8 cellular contexts compared by ENCODE assay signal in the genomic region with DNA sequence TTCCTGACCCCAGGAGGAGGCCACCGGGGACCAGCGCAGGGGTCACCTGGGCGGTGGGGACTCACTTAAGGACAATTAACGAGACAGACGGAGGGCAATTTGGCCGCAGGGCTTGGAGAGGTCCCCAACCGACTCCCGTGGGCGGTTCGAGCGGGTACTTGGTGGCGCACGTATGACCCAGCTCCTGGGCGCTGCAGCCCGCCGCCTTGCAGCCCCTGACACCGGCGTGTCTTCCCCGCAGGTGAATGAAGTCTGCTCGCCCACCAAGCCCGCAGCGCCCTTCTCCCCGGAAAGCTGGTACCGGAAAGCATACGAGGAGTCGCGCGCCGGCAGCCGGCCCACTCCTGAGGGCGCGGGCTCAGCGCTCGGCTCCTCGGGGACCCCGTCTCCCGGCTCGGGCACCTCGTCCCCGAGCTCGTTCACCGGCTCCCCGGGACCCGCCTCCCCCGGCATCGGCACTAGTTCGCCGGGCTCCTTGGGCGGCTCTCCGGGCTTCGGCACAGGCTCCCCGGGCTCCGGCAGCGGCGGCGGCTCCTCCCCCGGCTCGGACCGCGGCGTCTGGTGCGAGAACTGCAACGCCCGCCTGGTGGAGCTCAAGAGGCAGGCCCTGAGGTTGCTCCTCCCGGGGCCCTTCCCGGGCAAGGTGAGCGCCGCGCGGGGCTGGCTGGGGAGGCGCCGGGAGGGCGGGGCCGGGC. TPM values are rescaled to one million over a fixed set of nuclear protein-coding genes. Genes with fewer than 3 reads are reported as not detected.
DNase-seq lines count a peak whose midpoint lies in the region; ATAC-seq and TF ChIP-seq lines count a peak whose summit lies in the region.

No MANE protein-coding gene starts in this region.

- POLR2A ChIA-PET in activated CD8-positive, alpha-beta T cell treated with anti-CD3 and anti-CD28 coated beads, Interleukin-2, amount 10 ng/mL, durations not matched to agents 7 days and 5 days (lab: Charles Lee), result interaction anchor here (0.7 kb wide), 1 partner anchor 239 kb away, joined by 3 read pairs; no protein-coding TSS in a partner anchor

- H3K27ac Mint-ChIP-seq in CD14-positive monocyte, result peak overlapping the region in 1 of 7 donors; percentile 28
- no peak overlapping the region for H3K27ac Mint-ChIP-seq in activated CD8-positive, alpha-beta T cell treated with anti-CD3 and anti-CD28 coated beads, Interleukin-2, amount 10 ng/mL, durations not matched to agents 7 days and 5 days

- ATAC-seq in GM19438 (IDR thresholded peaks at IDR 0.05; ENCODE audit: low read depth, unreplicated experiment) (peak; percentile 91), HG03521 (IDR thresholded peaks at IDR 0.05; ENCODE audit: unreplicated experiment) (peak; percentile 91)
- ATAC-seq in activated CD8-positive, alpha-beta T cell treated with anti-CD3 and anti-CD28 coated beads, Interleukin-2, amount 10 ng/mL, durations not matched to agents 7 days and 5 days, result peak; percentile 92

- H3K4me1 Mint-ChIP-seq in CD14-positive monocyte, result peaks cover 29% of the 10 kb centered on the region
- peaks cover 26% of the 10 kb centered on the region for H3K4me1 Mint-ChIP-seq in activated CD8-positive, alpha-beta T cell treated with anti-CD3 and anti-CD28 coated beads, Interleukin-2, amount 10 ng/mL, durations not matched to agents 7 days and 5 days (ENCODE audit: low read depth)

- H3K9me3 Mint-ChIP-seq in CD14-positive monocyte, result peaks cover 0 to 21% (median 11%) of the 10 kb centered on the region in 7 donors
- H3K9me3 Mint-ChIP-seq in activated CD8-positive, alpha-beta T cell treated with anti-CD3 and anti-CD28 coated beads, Interleukin-2, amount 10 ng/mL, durations not matched to agents 7 days and 5 days (ENCODE audit: insufficient read depth), result no peaks in the 10 kb centered on the region

- TF ChIP-seq CTCF in CD14-positive monocyte (IDR thresholded peaks at IDR 0.05), result peak; percentile 81

- CTCF ChIA-PET in activated CD8-positive, alpha-beta T cell treated with anti-CD3 and anti-CD28 coated beads, Interleukin-2, amount 10 ng/mL, durations not matched to agents 7 days and 5 days (lab: Charles Lee), result interaction anchor here (0.7 to 1.8 kb wide), 16 partner anchors 11 to 1295 kb away, joined by 3 to 22 read pairs (median 4); no protein-coding TSS in a partner anchor

- H3K36me3 Mint-ChIP-seq in CD14-positive monocyte, result no peaks in the 10 kb centered on the region
- no peaks in the 10 kb centered on the region for H3K36me3 Mint-ChIP-seq in activated CD8-positive, alpha-beta T cell treated with anti-CD3 and anti-CD28 coated beads, Interleukin-2, amount 10 ng/mL, durations not matched to agents 7 days and 5 days (ENCODE audit: low read depth)

- intact Hi-C loops in CD14-positive monocyte (cut with micrococcal nuclease), result loop anchor here in 1 of 2 donors (10.0 kb wide), 1 partner anchor 1289 kb away; no protein-coding TSS in a partner anchor

- peak; percentile 78 for DNase-seq in CD14-positive monocyte (ENCODE audit: low spot score)
- DNase-seq in NCI-H748 treated with DMSO at 0.1 percent for 48 hours (lab: John Stamatoyannopoulos, UW), result peak; percentile 49
- DNase-seq in activated CD8-positive, alpha-beta T cell treated with anti-CD3 and anti-CD28 coated beads, Interleukin-2, amount 10 ng/mL, durations not matched to agents 7 days and 5 days, result peak; percentile 91
- DNase-seq in effector CD8-positive, alpha-beta T cell (lab: John Stamatoyannopoulos, UW), result peak; percentile 54
- peak; percentile 75 for DNase-seq in medulla oblongata (ENCODE audit: extremely low spot score)
- peak; percentile 36 to 60 (median 59) for DNase-seq in stimulated activated CD4-positive, alpha-beta T cell treated with anti-CD3 and anti-CD28 coated beads, TNF-alpha, amount 100 ng/mL, for 4 hours (ENCODE audit: low read depth in 3 of 3)

- H3K4me3 Mint-ChIP-seq in CD14-positive monocyte, result peak overlapping the region; percentile 77 to 92
- H3K4me3 Mint-ChIP-seq in activated CD8-positive, alpha-beta T cell treated with anti-CD3 and anti-CD28 coated beads, Interleukin-2, amount 10 ng/mL, durations not matched to agents 7 days and 5 days, result peak overlapping the region; percentile 75

- peaks cover 70 to 98% (median 71%) of the 10 kb centered on the region in 3 donors for H3K27me3 Mint-ChIP-seq in CD14-positive monocyte (ENCODE audit: low read depth in 3 of 3)
- H3K27me3 Mint-ChIP-seq in activated CD8-positive, alpha-beta T cell treated with anti-CD3 and anti-CD28 coated beads, Interleukin-2, amount 10 ng/mL, durations not matched to agents 7 days and 5 days (ENCODE audit: low read depth), result peaks cover 57% of the 10 kb centered on the region

RNA-seq across cellular contexts. Expression of gene KIF26B, which starts 1.4 kb away (rescaled TPM):
- under 1 TPM in 1 of 2 donors, not detected in 1; 0.01 TPM for polyA plus RNA-seq in CD14-positive monocyte
- under 1 TPM; 0.03 to 0.08 TPM for total RNA-seq in activated CD8-positive, alpha-beta T cell treated with anti-CD3 and anti-CD28 coated beads, Interleukin-2, amount 10 ng/mL, durations not matched to agents 7 days and 5 days

Comparison
In these comparisons a context has a peak if more than half of its experiments do, and no peak if none do; other contexts are left out.
1. Peak in every context shown above with its lines: DNase-seq and ATAC-seq.